ENCODE assay signal across 11 cellular contexts in genomic region chr12:44286336-44286735, GRCh38.
DNase-seq lines count a peak whose midpoint lies in the region; ATAC-seq, FAIRE-seq and TF ChIP-seq lines count a peak whose summit lies in the region.
"Had no signal": no experiment of that assay in that cellular context is flagged by ENCODE, and none has a peak within 500 bp of the region (broad histone marks: within the 10 kb centered on the region; RNA-seq: fewer than 3 reads in every experiment).

No MANE protein-coding gene starts in this region.

- peaks cover 7 to 21% (median 18%) of the 10 kb centered on the region in 10 experiments; a peak in 19 of 20 replicates for H3K4me1 ChIP-seq in BLaER1 treated with 17β-estradiol and CSF1 and Interleukin-3, amounts not matched to agents 10 nM and 100 nM
- peaks cover 9% of the 10 kb centered on the region for H3K4me1 ChIP-seq in endothelial cell of umbilical vein (ENCODE audit: control insufficient read depth, extremely low read depth, insufficient read depth, low read length)
- H3K4me1 ChIP-seq: esophagus muscularis mucosa had no signal

- no peak for TF ChIP-seq POLR2A in endothelial cell of umbilical vein (IDR thresholded peaks at IDR 0.05; ENCODE audit: low read depth, low read length)

- no peaks in the 10 kb centered on the region for H4K20me1 ChIP-seq in BLaER1 treated with 17β-estradiol and CSF1 and Interleukin-3, amounts not matched to agents 10 nM and 100 nM
- H4K20me1 ChIP-seq in endothelial cell of umbilical vein (replicated peaks; ENCODE audit: control insufficient read depth, extremely low read depth, insufficient read depth, low read length), result no peaks in the 10 kb centered on the region

- TF ChIP-seq CTCF in endothelial cell of umbilical vein (IDR thresholded peaks at IDR 0.05; ENCODE audit: extremely low read depth in 1 of 2, insufficient read depth in 1 of 2, low read depth in 1 of 2, low read length in 2 of 2), result no peak

- H3K27ac ChIP-seq in BLaER1 treated with 17β-estradiol and CSF1 and Interleukin-3, amounts not matched to agents 10 nM and 100 nM, result no peak overlapping the region
- no peak overlapping the region for H3K27ac ChIP-seq in endothelial cell of umbilical vein (ENCODE audit: insufficient read depth, low read depth, low read length)
- no peak overlapping the region for H3K27ac ChIP-seq in caudate nucleus (ENCODE audit: low read depth, low read length)
- H3K27ac ChIP-seq: esophagus muscularis mucosa had no signal

- H2AFZ ChIP-seq in endothelial cell of umbilical vein (ENCODE audit: low read depth, low read length), result no peak overlapping the region

- H3K27me3 ChIP-seq in BLaER1 treated with 17β-estradiol and CSF1 and Interleukin-3, amounts not matched to agents 10 nM and 100 nM, result peaks cover 0 to 24% (median 0%) of the 10 kb centered on the region in 11 experiments; a peak in 4 of 22 replicates
- H3K27me3 ChIP-seq in endothelial cell of umbilical vein (ENCODE audit: control insufficient read depth in 2 of 2, insufficient read depth in 2 of 2, low read length in 2 of 2), result no peaks in the 10 kb centered on the region
- H3K27me3 ChIP-seq: esophagus muscularis mucosa had no signal

- intact Hi-C loops in endothelial cell of umbilical vein (cut with micrococcal nuclease), result no loop called here

- H3K4me3 ChIP-seq in BLaER1 treated with 17β-estradiol and CSF1 and Interleukin-3, amounts not matched to agents 10 nM and 100 nM, result no peak overlapping the region
- no peak overlapping the region for H3K4me3 ChIP-seq in endothelial cell of umbilical vein (replicated peaks in 1 of 3; ENCODE audit: insufficient read depth in 1 of 3, low read depth in 1 of 3, low read length in 3 of 3)
- H3K4me3 ChIP-seq: esophagus muscularis mucosa had no signal

- POLR2A ChIA-PET in endothelial cell of umbilical vein (lab: Charles Lee), result no interaction called here

- no peak overlapping the region for H3K9ac ChIP-seq in BLaER1 treated with 17β-estradiol and CSF1 and Interleukin-3, amounts not matched to agents 10 nM and 100 nM
- H3K9ac ChIP-seq in endothelial cell of umbilical vein (replicated peaks; ENCODE audit: extremely low read depth, insufficient read depth, low read length), result no peak overlapping the region

- H3K9me1 ChIP-seq in endothelial cell of umbilical vein (replicated peaks; ENCODE audit: control insufficient read depth, extremely low read depth, insufficient read depth, low read length), result no peaks in the 10 kb centered on the region

- no TSS peak for BruUV-seq in endothelial cell of umbilical vein (replicated peaks; lab: Mats Ljungman, UMichigan)

- peak overlapping the region in 6 of 11 experiments; percentile 18 to 35 (median 29); a peak in 7 of 22 replicates for H3K4me2 ChIP-seq in BLaER1 treated with 17β-estradiol and CSF1 and Interleukin-3, amounts not matched to agents 10 nM and 100 nM
- H3K4me2 ChIP-seq in endothelial cell of umbilical vein (ENCODE audit: insufficient read depth, low read length), result no peak overlapping the region

- peak; percentile 38 for DNase-seq in NCI-H226
- DNase-seq in endothelial cell of umbilical vein (ENCODE audit: low read depth, low spot score), result peak; percentile 1
- DNase-seq in SHP77 (lab: John Stamatoyannopoulos, UW), result no peak
- no peak for DNase-seq in SW 1271 (lab: John Stamatoyannopoulos, UW)
- DNase-seq in NCI-H510A treated with DMSO at 0.1 percent for 48 hours (lab: John Stamatoyannopoulos, UW), result no peak
- DNase-seq in caudate nucleus (lab: John Stamatoyannopoulos, UW), result no peak
- DNase-seq: activated naive CD4-positive, alpha-beta T cell treated with anti-CD3 and anti-CD28 coated beads, Interleukin-2, amount 50 U/mL, for 16 hours; NCI-H2029 treated with DMSO at 0.1 percent for 48 hours had no signal

- no peaks in the 10 kb centered on the region for H3K79me2 ChIP-seq in endothelial cell of umbilical vein (ENCODE audit: control insufficient read depth, insufficient read depth, low read length)

- peaks cover 0 to 31% (median 12%) of the 10 kb centered on the region in 11 experiments; a peak in 17 of 22 replicates for H3K9me3 ChIP-seq in BLaER1 treated with 17β-estradiol and CSF1 and Interleukin-3, amounts not matched to agents 10 nM and 100 nM (replicated peaks in 1 of 11)
- H3K9me3 ChIP-seq in endothelial cell of umbilical vein (replicated peaks; ENCODE audit: control insufficient read depth, insufficient read depth, low read length), result no peaks in the 10 kb centered on the region

- dilution Hi-C loops in endothelial cell of umbilical vein (cut with MboI; ENCODE audit: extremely low pct_ligation_motif_present, low sequenced_read_pairs), result no loop called here

- ATAC-seq in GM19372 (IDR thresholded peaks at IDR 0.05; ENCODE audit: low read depth, unreplicated experiment), result peak; percentile 53

- FAIRE-seq in endothelial cell of umbilical vein (lab: Jason Lieb, UNC), result no peak

- CTCF ChIA-PET in endothelial cell of umbilical vein (lab: Charles Lee), result no interaction called here

- peaks cover 0 to 5% (median 0%) of the 10 kb centered on the region in 11 experiments; a peak in 1 of 22 replicates for H3K36me3 ChIP-seq in BLaER1 treated with 17β-estradiol and CSF1 and Interleukin-3, amounts not matched to agents 10 nM and 100 nM
- H3K36me3 ChIP-seq in endothelial cell of umbilical vein (ENCODE audit: control insufficient read depth in 2 of 2, extremely low read depth in 1 of 2, insufficient read depth in 2 of 2, low read length in 2 of 2), result no peaks in the 10 kb centered on the region
- H3K36me3 ChIP-seq: esophagus muscularis mucosa had no signal

TF ChIP-seq in endothelial cell of umbilical vein, 7 proteins besides CTCF, POLR2A, EP300 and RAD21:
- TF ChIP-seq EZH2 (IDR thresholded peaks at IDR 0.05; ENCODE audit: borderline replicate concordance, low read depth, low read length, severe bottlenecking), result no peak
- peak; percentile 13 for TF ChIP-seq FOS (IDR thresholded peaks at IDR 0.05; ENCODE audit: borderline replicate concordance, insufficient read depth, low read length)

Comparison
In these comparisons a context has a peak if more than half of its experiments do, and no peak if none do; other contexts are left out.
1. DNase-seq: peak in NCI-H226 (single experiment) and endothelial cell of umbilical vein (single experiment); none in SHP77 (0 of 2), SW 1271 (0 of 2), NCI-H510A treated with DMSO at 0.1 percent for 48 hours (single experiment) and caudate nucleus (0 of 61).